23 cellular contexts compared by ENCODE assay signal in genomic region chr4:153090670-153091385, GRCh38.
DNase-seq lines count a peak whose midpoint lies in the region; ATAC-seq, FAIRE-seq and TF ChIP-seq lines count a peak whose summit lies in the region.
"Had no signal": no experiment of that assay in that cellular context is flagged by ENCODE, and none has a peak within 500 bp of the region (broad histone marks: within the 10 kb centered on the region; RNA-seq: fewer than 3 reads in every experiment).

No MANE protein-coding gene starts in this region.

- H3K36me3 Mint-ChIP-seq in CD4-positive, alpha-beta T cell (ENCODE audit: low read depth) = no peaks in the 10 kb centered on the region
- H3K36me3 Mint-ChIP-seq in H9 (ENCODE audit: insufficient read depth in 1 of 3, low read depth in 3 of 3) (no peaks in the 10 kb centered on the region), endodermal cell (ENCODE audit: low read depth) (no peaks in the 10 kb centered on the region)
- H3K36me3 Mint-ChIP-seq: CD4-positive, alpha-beta memory T cell had no signal

- H3K27ac Mint-ChIP-seq in CD4-positive, alpha-beta T cell = no peak overlapping the region
- H3K27ac Mint-ChIP-seq in H9 (no peak overlapping the region), endodermal cell (no peak overlapping the region)
- H3K27ac Mint-ChIP-seq: GM23338 had no signal

- no CpG with 5 or more reads among the region's 6 CpGs for WGBS in H9 (ENCODE audit: extremely low coverage, insufficient read length, low lambda C conversion rate)
- WGBS in small intestine, 3 donors = 60 to 82% (median 67%) methylated on average over 6 of the region's 6 CpGs
- 93 to 100% methylated on average over 5 to 6 of the region's 6 CpGs for WGBS in endodermal cell (ENCODE audit: insufficient coverage in 1 of 2, insufficient read length in 1 of 2), 2 experiments

- no peak overlapping the region for H3K27ac ChIP-seq in CD4-positive, alpha-beta T cell (ENCODE audit: low read depth, low read length)
- H3K27ac ChIP-seq in H9 (ENCODE audit: insufficient read length, low read depth, low read length) (no peak overlapping the region), cingulate gyrus (ENCODE audit: low read depth, low read length) (peak overlapping the region; percentile 86), small intestine (ENCODE audit: low read depth in 1 of 2, low read length in 1 of 2) (no peak overlapping the region), endodermal cell (ENCODE audit: low read depth, low read length) (no peak overlapping the region)
- H3K27ac ChIP-seq: PC-9, RWPE1 had no signal

- no peak overlapping the region for H3K4me3 Mint-ChIP-seq in CD4-positive, alpha-beta T cell
- H3K4me3 Mint-ChIP-seq in H9 = no peak overlapping the region
- H3K4me3 Mint-ChIP-seq in endodermal cell = no peak overlapping the region
- H3K4me3 Mint-ChIP-seq: CD4-positive, alpha-beta memory T cell; GM23338 had no signal

- H3K9me3 ChIP-seq in CD4-positive, alpha-beta T cell (ENCODE audit: control insufficient read depth, low read length) = no peaks in the 10 kb centered on the region
- no peaks in the 10 kb centered on the region for H3K9me3 ChIP-seq in H9 (ENCODE audit: control insufficient read depth, low read depth, low read length)
- H3K9me3 ChIP-seq in small intestine (ENCODE audit: control insufficient read depth, low read depth) = no peaks in the 10 kb centered on the region
- H3K9me3 ChIP-seq in endodermal cell (ENCODE audit: control insufficient read depth, low read length) = no peaks in the 10 kb centered on the region
- H3K9me3 ChIP-seq: SK-N-SH had no signal

- H3T11ph ChIP-seq in H9 (ENCODE audit: low read length) = no peak overlapping the region

- no peak overlapping the region for H3K4ac ChIP-seq in H9 (ENCODE audit: low read depth, low read length)

- no peak overlapping the region for H3K18ac ChIP-seq in H9 (ENCODE audit: insufficient read length, low read depth, low read length)

- CTCF ChIA-PET in CD4-positive, alpha-beta T cell (lab: Charles Lee) = interaction anchor here (1.8 kb wide), 1 partner anchor 7 kb away, joined by 6 read pairs; no protein-coding TSS in a partner anchor

- no peak overlapping the region for H2BK12ac ChIP-seq in H9 (ENCODE audit: insufficient read length, low read depth, low read length)

- no peak overlapping the region for H2BK120ac ChIP-seq in H9 (ENCODE audit: low read depth, low read length, poor library complexity, severe bottlenecking)

- H4K5ac ChIP-seq in H9 (ENCODE audit: insufficient read length, low read depth, low read length) = no peak overlapping the region

- H2BK15ac ChIP-seq in H9 (ENCODE audit: low read depth, low read length) = no peak overlapping the region

- no peak overlapping the region for H2AK5ac ChIP-seq in H9 (ENCODE audit: insufficient read length, low read length)

- H3K4me2 ChIP-seq in H9 (ENCODE audit: insufficient read depth, insufficient read length, low read length) = no peak overlapping the region
- H3K4me2 ChIP-seq: GM23338, PC-9, SK-N-SH had no signal

- DNase-seq in CD4-positive, alpha-beta T cell = no peak
- peak; percentile 15 for DNase-seq in H9
- peak; percentile 35 for DNase-seq in small intestine
- DNase-seq in NCI-H748 treated with DMSO at 0.1 percent for 48 hours (lab: John Stamatoyannopoulos, UW) = no peak
- DNase-seq in endodermal cell = no peak
- DNase-seq: CD4-positive, alpha-beta memory T cell; EL; GF-D8; HCEC 1CT; KG1; NCI-H1105; NCI-H146; NCI-H2029 treated with DMSO at 0.1 percent for 48 hours; NCI-H2171 treated with DMSO at 0.1 percent for 48 hours; NCI-H524 treated with DMSO at 0.1 percent for 48 hours; PC-9; SHP77 treated with DMSO at 0.1 percent for 48 hours; SK-N-SH had no signal

- H3K79me2 ChIP-seq in H9 (ENCODE audit: insufficient read depth, low read length) = no peaks in the 10 kb centered on the region

- H3K4me1 Mint-ChIP-seq in CD4-positive, alpha-beta T cell (ENCODE audit: low read depth) = peaks cover 8% of the 10 kb centered on the region
- H3K4me1 Mint-ChIP-seq in H9 = peaks cover 23 to 25% of the 10 kb centered on the region in 2 experiments
- peaks cover 2% of the 10 kb centered on the region for H3K4me1 Mint-ChIP-seq in endodermal cell

- no peaks in the 10 kb centered on the region for H4K20me1 ChIP-seq in H9 (ENCODE audit: control insufficient read depth, insufficient read depth, insufficient read length)

- no peak for TF ChIP-seq CTCF in CD4-positive, alpha-beta T cell (IDR thresholded peaks at IDR 0.05)
- TF ChIP-seq CTCF in H9 (conservative IDR thresholded peaks at IDR 0.05) = no peak
- no peak for TF ChIP-seq CTCF in endodermal cell (conservative IDR thresholded peaks at IDR 0.05)

- H3K23me2 ChIP-seq in H9 (ENCODE audit: insufficient read length, low read depth, low read length, poor library complexity, severe bottlenecking) = no peaks in the 10 kb centered on the region

- no peak overlapping the region for H3K23ac ChIP-seq in H9 (ENCODE audit: insufficient read length, low read depth, low read length)

- H3K36me3 ChIP-seq in small intestine (ENCODE audit: control insufficient read depth in 2 of 2, insufficient read depth in 2 of 2, low read length in 2 of 2) (no peaks in the 10 kb centered on the region), endodermal cell (ENCODE audit: control insufficient read depth, insufficient read depth, low read length) (no peaks in the 10 kb centered on the region)

- FAIRE-seq in small intestine (lab: Jason Lieb, UNC) = no peak
- FAIRE-seq: HTR-8/SVneo had no signal

- no peak overlapping the region for H2BK5ac ChIP-seq in H9 (ENCODE audit: insufficient read length, low read length)

- POLR2A ChIA-PET in CD4-positive, alpha-beta T cell (lab: Charles Lee) = interaction anchor here (1.3 kb wide), 1 partner anchor 24 kb away, joined by 5 read pairs; no protein-coding TSS in a partner anchor

- no peak overlapping the region for H3K4me3 ChIP-seq in small intestine (ENCODE audit: low read depth in 1 of 2, low read length in 2 of 2)
- H3K4me3 ChIP-seq in endodermal cell (ENCODE audit: low read length) = no peak overlapping the region
- H3K4me3 ChIP-seq: GM23338, PC-9 had no signal

- H3K27me3 ChIP-seq in CD4-positive, alpha-beta T cell (ENCODE audit: control insufficient read depth, insufficient read depth, low read length) = no peaks in the 10 kb centered on the region
- H3K27me3 ChIP-seq in H9 (ENCODE audit: insufficient read depth, low read length) = no peaks in the 10 kb centered on the region
- no peaks in the 10 kb centered on the region for H3K27me3 ChIP-seq in small intestine (ENCODE audit: control insufficient read depth in 2 of 2, insufficient read depth in 2 of 2, low read length in 2 of 2)
- H3K27me3 ChIP-seq in endodermal cell (ENCODE audit: control insufficient read depth, insufficient read depth, low read length, poor library complexity, severe bottlenecking) = no peaks in the 10 kb centered on the region

- intact Hi-C loops in CD4-positive, alpha-beta T cell (cut with DNase I, micrococcal nuclease) = no loop called here

- H3K56ac ChIP-seq in H9 (ENCODE audit: insufficient read length, low read depth, low read length) = no peak overlapping the region

- no peak overlapping the region for H3K9ac ChIP-seq in H9 (ENCODE audit: extremely low read depth, insufficient read length, low read length)
- H3K9ac ChIP-seq in endodermal cell (ENCODE audit: extremely low read depth, low read length, poor library complexity, severe bottlenecking) = no peak overlapping the region
- H3K9ac ChIP-seq: SK-N-SH had no signal

- no peak overlapping the region; the same call in 1 of the 2 replicates for H3K14ac ChIP-seq in H9 (ENCODE audit: insufficient read depth, low read length)

- H3K4me1 ChIP-seq in H9 (ENCODE audit: insufficient read depth, low read length) (0 out of 2 replicates have a peak, but pooled peaks cover 1% of the 10 kb centered on the region), small intestine (ENCODE audit: control insufficient read depth in 2 of 2, insufficient read depth in 1 of 2, low read depth in 1 of 2, low read length in 1 of 2) (no peaks in the 10 kb centered on the region), endodermal cell (ENCODE audit: control insufficient read depth, insufficient read depth, low read length) (no peaks in the 10 kb centered on the region)

- H2AFZ ChIP-seq in H9 (ENCODE audit: low read length) = no peak overlapping the region
- H2AFZ ChIP-seq: PC-9 had no signal

- H3K9me3 Mint-ChIP-seq in CD4-positive, alpha-beta T cell = no peaks in the 10 kb centered on the region
- no peaks in the 10 kb centered on the region for H3K9me3 Mint-ChIP-seq in H9
- no peaks in the 10 kb centered on the region for H3K9me3 Mint-ChIP-seq in endodermal cell
- H3K9me3 Mint-ChIP-seq: CD4-positive, alpha-beta memory T cell; GM23338 had no signal

- no peak overlapping the region for H4K91ac ChIP-seq in H9 (ENCODE audit: insufficient read length, low read depth, low read length)

- no peak overlapping the region for H2BK20ac ChIP-seq in H9 (ENCODE audit: low read depth, low read length, poor library complexity, severe bottlenecking)

- H4K8ac ChIP-seq in H9 (replicated peaks; ENCODE audit: insufficient read length, low read depth, low read length) = no peak overlapping the region

- no peaks in the 10 kb centered on the region for H3K27me3 Mint-ChIP-seq in CD4-positive, alpha-beta T cell
- H3K27me3 Mint-ChIP-seq in H9 (ENCODE audit: low read depth) = peaks cover 4% of the 10 kb centered on the region; the same call in 1 of the 2 replicates
- no peaks in the 10 kb centered on the region for H3K27me3 Mint-ChIP-seq in endodermal cell (ENCODE audit: insufficient read depth)
- H3K27me3 Mint-ChIP-seq: CD4-positive, alpha-beta memory T cell had no signal

- no peaks in the 10 kb centered on the region for H3K79me1 ChIP-seq in H9 (ENCODE audit: insufficient read depth, low read depth, low read length, poor library complexity, severe bottlenecking)

- ATAC-seq in CD4-positive, alpha-beta T cell (ENCODE audit: poor library complexity) = peak; percentile 63
- ATAC-seq in HG03442 (IDR thresholded peaks at IDR 0.05; ENCODE audit: unreplicated experiment) = no peak
- ATAC-seq: GM23338 had no signal

Comparison
In these comparisons a context has a peak if more than half of its experiments do, and no peak if none do; other contexts are left out.
1. DNase-seq: peak in H9 (single experiment) and small intestine (single experiment); none in CD4-positive, alpha-beta T cell (0 of 10), NCI-H748 treated with DMSO at 0.1 percent for 48 hours (single experiment) and endodermal cell (single experiment).